In the genomic region with DNA sequence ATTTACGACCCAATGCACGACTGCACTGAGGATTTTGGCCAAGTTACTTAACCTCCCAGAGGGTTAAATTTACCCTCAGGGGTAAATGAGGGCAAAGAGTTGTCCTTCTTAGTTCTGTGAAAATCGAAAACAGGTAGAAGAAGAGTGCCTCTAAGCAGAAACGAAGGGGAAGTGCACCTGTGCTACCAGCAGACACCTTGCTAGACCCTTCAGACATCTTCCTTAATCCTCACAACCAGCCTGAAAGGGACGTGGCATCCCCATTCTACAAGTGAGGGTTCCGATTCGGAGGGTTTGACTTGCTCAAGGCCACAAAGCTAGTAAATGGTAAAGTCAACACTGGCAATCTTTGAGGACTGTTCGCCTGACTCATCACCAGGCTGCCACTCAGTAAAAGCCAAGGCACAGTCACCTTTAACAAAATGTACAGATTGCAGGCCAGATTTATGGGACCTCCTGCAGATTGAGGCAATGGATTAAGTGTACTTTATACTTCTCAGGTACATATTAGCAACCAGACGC, we compare ENCODE assay signal across 8 cellular contexts. TPM values are rescaled to one million over a fixed set of nuclear protein-coding genes. Genes with fewer than 3 reads are reported as not detected.
A peak's percentile ranks its signal among the peaks of the same experiment; 100 is the strongest.
DNase-seq lines count a peak whose midpoint lies in the region; ATAC-seq and TF ChIP-seq lines count a peak whose summit lies in the region.

No MANE protein-coding gene starts in this region.

- peak overlapping the region; percentile 81 for H3K27ac Mint-ChIP-seq in Caco-2 (ENCODE audit: unreplicated experiment)

- H3K9me2 ChIP-seq in Loucy (replicated peaks; ENCODE audit: low read depth, low read length), result no peaks in the 10 kb centered on the region

- H3K4me3 ChIP-seq in Caco-2 (ENCODE audit: low read depth, low read length) (peak overlapping the region; percentile 79), Loucy (ENCODE audit: low read length, poor library complexity, severe bottlenecking) (peak overlapping the region; percentile 70), foreskin fibroblast (ENCODE audit: low read depth in 1 of 2, low read length in 2 of 2) (peak overlapping the region; percentile 46 to 48)

- CTCF ChIA-PET in Caco-2 (lab: Charles Lee), result interaction anchor here (0.6 to 6.0 kb wide), 9 partner anchors 23 to 1039 kb away, joined by 3 to 68 read pairs (median 4); no protein-coding TSS in a partner anchor

- peak overlapping the region; percentile 81 for H2AFZ ChIP-seq in Loucy (ENCODE audit: low read length)

- H3K9ac ChIP-seq in Loucy (ENCODE audit: low read depth, low read length, poor library complexity, severe bottlenecking), result peak overlapping the region; percentile 79

- BruUV-seq in Caco-2 (replicated peaks; lab: Mats Ljungman, UMichigan), result no TSS peak

- H3K4me3 Mint-ChIP-seq in Caco-2 (ENCODE audit: unreplicated experiment), result peak overlapping the region; percentile 75

- H3K4me1 Mint-ChIP-seq in Caco-2 (ENCODE audit: low read depth, unreplicated experiment), result peaks cover 47% of the 10 kb centered on the region

- H3K36me3 ChIP-seq in Caco-2 (ENCODE audit: control insufficient read depth, insufficient read depth, low read length), result no peaks in the 10 kb centered on the region
- H3K36me3 ChIP-seq in Loucy (ENCODE audit: insufficient read depth, low read length), result no peaks in the 10 kb centered on the region

- intact Hi-C loops in Caco-2 (cut with micrococcal nuclease; ENCODE audit: unreplicated experiment), result loop anchor here (1.0 kb wide), 1 partner anchor 25 kb away; no protein-coding TSS in a partner anchor

- DNase-seq in Caco-2 (peak; percentile 48 to 54), foreskin fibroblast (peak; percentile 67 to 77), putamen (ENCODE audit: low spot score) (peak; percentile 9), SKM-1 (lab: John Stamatoyannopoulos, UW; ENCODE audit: unreplicated experiment) (no peak), OCI-M2 (lab: John Stamatoyannopoulos, UW; ENCODE audit: unreplicated experiment) (no peak)
- DNase-seq in activated T-cell treated with anti-CD3 and anti-CD28 coated beads, Interleukin-2, amount 50 U/mL, for 48 hours, result peak; percentile 52 to 60

- H3K4me1 ChIP-seq in Caco-2, result peaks cover 44% of the 10 kb centered on the region
- H3K4me1 ChIP-seq in Loucy (ENCODE audit: insufficient read depth, low read length, poor library complexity, severe bottlenecking), result peaks cover 56% of the 10 kb centered on the region

- TF ChIP-seq CTCF in Caco-2 (IDR thresholded peaks at IDR 0.05; ENCODE audit: insufficient read depth in 1 of 2, low read depth in 1 of 2, low read length in 1 of 2, severe bottlenecking in 1 of 2, unreplicated experiment in 1 of 2), result no peak
- TF ChIP-seq CTCF in Loucy (conservative IDR thresholded peaks at IDR 0.05; ENCODE audit: low read length), result no peak
- TF ChIP-seq CTCF in foreskin fibroblast (IDR thresholded peaks at IDR 0.05; ENCODE audit: low read depth, low read length), result no peak

- POLR2A ChIA-PET in Caco-2 (lab: Charles Lee), result interaction anchor here (0.6 to 1.5 kb wide), 4 partner anchors 33 to 315 kb away, joined by 3 to 5 read pairs (median 4); no protein-coding TSS in a partner anchor

- no peaks in the 10 kb centered on the region for H3K27me3 Mint-ChIP-seq in Caco-2 (ENCODE audit: insufficient read depth, unreplicated experiment)

- H3K27me3 ChIP-seq in Caco-2 (replicated peaks; ENCODE audit: control insufficient read depth, insufficient read depth, low read length) (no peaks in the 10 kb centered on the region), Loucy (ENCODE audit: insufficient read depth, low read length, poor library complexity, severe bottlenecking) (no peaks in the 10 kb centered on the region)

- H3K9me3 ChIP-seq in Caco-2 (no peaks in the 10 kb centered on the region), Loucy (ENCODE audit: insufficient read depth, low read depth, low read length) (no peaks in the 10 kb centered on the region)

- no peaks in the 10 kb centered on the region for H3K9me3 Mint-ChIP-seq in Caco-2 (ENCODE audit: unreplicated experiment)

- H3F3A ChIP-seq in Loucy (ENCODE audit: low read depth), result peaks cover 20% of the 10 kb centered on the region

- H3K36me3 Mint-ChIP-seq in Caco-2 (ENCODE audit: insufficient read depth, unreplicated experiment), result peaks cover 6% of the 10 kb centered on the region

- no peaks in the 10 kb centered on the region for H4K20me1 ChIP-seq in Loucy (ENCODE audit: insufficient read depth, low read length, poor library complexity, severe bottlenecking)

- no peak for ATAC-seq in GM21737 (IDR thresholded peaks at IDR 0.05; ENCODE audit: unreplicated experiment)

- H3K79me2 ChIP-seq in Loucy (ENCODE audit: insufficient read depth, low read length), result no peaks in the 10 kb centered on the region

- peak overlapping the region; percentile 78 for H3K4me2 ChIP-seq in Loucy (ENCODE audit: low read depth, low read length, poor library complexity, severe bottlenecking)

RNA-seq across cellular contexts. Expression of gene GSG1, which starts 1.6 kb away (rescaled TPM):
- not detected in 2 replicates for total RNA-seq in Caco-2 (2022)

RNA-seq across cellular contexts. Expression of gene FAM234B, which starts 57.7 kb away (rescaled TPM):
- total RNA-seq in Caco-2 (2022), result 11.2 and 11.4 TPM in 2 replicates

Comparison
In these comparisons a context has a peak if more than half of its experiments do, and no peak if none do; other contexts are left out.
1. DNase-seq: peak in Caco-2 (2 of 2), activated T-cell treated with anti-CD3 and anti-CD28 coated beads, Interleukin-2, amount 50 U/mL, for 48 hours (2 of 2), foreskin fibroblast (2 of 2) and putamen (single experiment); none in SKM-1 (single experiment) and OCI-M2 (single experiment).
2. Peak in every context shown above with its lines, with median percentiles within 50 percentile points of each other: H3K4me3 ChIP-seq.